Comparison of ENCODE assay signal across 8 cellular contexts in genomic region chr19:12052057-12052570, GRCh38. TPM values are rescaled to one million over a fixed set of nuclear protein-coding genes. Genes with fewer than 3 reads are reported as not detected.
DNase-seq lines count a peak whose midpoint lies in the region; ATAC-seq, FAIRE-seq and TF ChIP-seq lines count a peak whose summit lies in the region.

No MANE protein-coding gene starts in this region.

- H3K36me3 ChIP-seq in cardiac muscle cell, result no peaks in the 10 kb centered on the region
- peaks cover 10% of the 10 kb centered on the region for H3K36me3 ChIP-seq in PC-3 (ENCODE audit: low read depth, low read length)
- H3K36me3 ChIP-seq in endothelial cell of umbilical vein (ENCODE audit: control insufficient read depth in 2 of 2, extremely low read depth in 1 of 2, insufficient read depth in 2 of 2, low read length in 2 of 2), result no peaks in the 10 kb centered on the region
- H3K36me3 ChIP-seq in parathyroid adenoma (ENCODE audit: control insufficient read depth, insufficient read depth, low read length), result no peaks in the 10 kb centered on the region

- POLR2A ChIA-PET in PC-3 (lab: Charles Lee; ENCODE audit: unreplicated experiment) (interaction anchor here (0.5 to 0.7 kb wide), 2 partner anchors 17 to 1800 kb away, joined by 4 read pairs; partner anchors contain the start of gene ZNF433), endothelial cell of umbilical vein (lab: Charles Lee) (no interaction called here)

- TF ChIP-seq POLR2A in endothelial cell of umbilical vein (IDR thresholded peaks at IDR 0.05; ENCODE audit: low read depth, low read length), result no peak

- H3K4me3 ChIP-seq in cardiac muscle cell (peak overlapping the region; percentile 68), PC-3 (ENCODE audit: low read length) (peak overlapping the region; percentile 81), endothelial cell of umbilical vein (replicated peaks in 1 of 3; ENCODE audit: insufficient read depth in 1 of 3, low read depth in 1 of 3, low read length in 3 of 3) (peak overlapping the region; percentile 8 to 54 (median 43)), parathyroid adenoma (ENCODE audit: low read depth, low read length) (peak overlapping the region; percentile 81)

- TF ChIP-seq CTCF in cardiac muscle cell (IDR thresholded peaks at IDR 0.05; ENCODE audit: low read depth, low read length), result no peak
- TF ChIP-seq CTCF in PC-3 (conservative IDR thresholded peaks at IDR 0.05; ENCODE audit: low read depth, low read length), result no peak
- no peak for TF ChIP-seq CTCF in endothelial cell of umbilical vein (IDR thresholded peaks at IDR 0.05; ENCODE audit: extremely low read depth in 1 of 2, insufficient read depth in 1 of 2, low read depth in 1 of 2, low read length in 2 of 2)
- no peak for TF ChIP-seq CTCF in parathyroid adenoma (IDR thresholded peaks at IDR 0.05)

- no peaks in the 10 kb centered on the region for H3K79me2 ChIP-seq in PC-3 (ENCODE audit: low read length)
- no peaks in the 10 kb centered on the region for H3K79me2 ChIP-seq in endothelial cell of umbilical vein (ENCODE audit: control insufficient read depth, insufficient read depth, low read length)
- no peaks in the 10 kb centered on the region for H3K79me2 ChIP-seq in parathyroid adenoma

- no peak for FAIRE-seq in endothelial cell of umbilical vein (lab: Jason Lieb, UNC)

- no peaks in the 10 kb centered on the region for H3K27me3 ChIP-seq in cardiac muscle cell
- no peaks in the 10 kb centered on the region for H3K27me3 ChIP-seq in PC-3 (ENCODE audit: low read length)
- no peaks in the 10 kb centered on the region for H3K27me3 ChIP-seq in endothelial cell of umbilical vein (ENCODE audit: control insufficient read depth in 2 of 2, insufficient read depth in 2 of 2, low read length in 2 of 2)
- no peaks in the 10 kb centered on the region for H3K27me3 ChIP-seq in parathyroid adenoma (ENCODE audit: control insufficient read depth, insufficient read depth, low read length)

- H3K9me3 ChIP-seq in cardiac muscle cell (ENCODE audit: low read depth) (no peaks in the 10 kb centered on the region), PC-3 (ENCODE audit: low read length) (peaks cover 9% of the 10 kb centered on the region; the same call in 1 of the 2 replicates), endothelial cell of umbilical vein (replicated peaks; ENCODE audit: control insufficient read depth, insufficient read depth, low read length) (no peaks in the 10 kb centered on the region), parathyroid adenoma (ENCODE audit: control insufficient read depth, low read length) (no peaks in the 10 kb centered on the region)

- no peaks in the 10 kb centered on the region for H3F3A ChIP-seq in PC-3 (ENCODE audit: low read length, unreplicated experiment)

- DNase-seq in cardiac muscle cell (ENCODE audit: low read depth in 1 of 2, low spot score in 1 of 2) (no peak), left ventricle myocardium superior (no peak), PC-3 (peak; percentile 70), endothelial cell of umbilical vein (ENCODE audit: low read depth, low spot score) (peak; percentile 7), middle frontal gyrus (ENCODE audit: extremely low spot score, low spot score) (no peak), NCI-H187 treated with DMSO at 0.1 percent for 48 hours (lab: John Stamatoyannopoulos, UW) (no peak), DMS153 (lab: John Stamatoyannopoulos, UW) (no peak)

- no peaks in the 10 kb centered on the region for H4K20me1 ChIP-seq in PC-3 (ENCODE audit: low read length)
- H4K20me1 ChIP-seq in endothelial cell of umbilical vein (replicated peaks; ENCODE audit: control insufficient read depth, extremely low read depth, insufficient read depth, low read length), result no peaks in the 10 kb centered on the region

- H3K27ac ChIP-seq in cardiac muscle cell (peak overlapping the region; percentile 80), PC-3 (ENCODE audit: low read length) (no peak overlapping the region), endothelial cell of umbilical vein (ENCODE audit: insufficient read depth, low read depth, low read length) (no peak overlapping the region), parathyroid adenoma (peak overlapping the region; percentile 63)

- BruUV-seq in PC-3 (replicated peaks; lab: Mats Ljungman, UMichigan) (no TSS peak), endothelial cell of umbilical vein (replicated peaks; lab: Mats Ljungman, UMichigan) (no TSS peak)

- H2AFZ ChIP-seq in PC-3 (ENCODE audit: low read length), result peak overlapping the region; percentile 91
- peak overlapping the region; percentile 76 for H2AFZ ChIP-seq in endothelial cell of umbilical vein (ENCODE audit: low read depth, low read length)
- H2AFZ ChIP-seq in parathyroid adenoma, result peak overlapping the region; percentile 89

- no peaks in the 10 kb centered on the region for H3K9me1 ChIP-seq in endothelial cell of umbilical vein (replicated peaks; ENCODE audit: control insufficient read depth, extremely low read depth, insufficient read depth, low read length)

- CTCF ChIA-PET in PC-3 (lab: Charles Lee), result interaction anchor here (2.4 kb wide), 1 partner anchor 254 kb away, joined by 12 read pairs; the partner anchor contains the start of gene ZNF491
- CTCF ChIA-PET in endothelial cell of umbilical vein (lab: Charles Lee), result no interaction called here

- dilution Hi-C loops in endothelial cell of umbilical vein (cut with MboI; ENCODE audit: extremely low pct_ligation_motif_present, low sequenced_read_pairs), result no loop called here

- H3K9ac ChIP-seq in PC-3 (ENCODE audit: low read length), result peak overlapping the region; percentile 10
- H3K9ac ChIP-seq in endothelial cell of umbilical vein (replicated peaks; ENCODE audit: extremely low read depth, insufficient read depth, low read length), result peak overlapping the region; percentile 8
- H3K9ac ChIP-seq in parathyroid adenoma, result no peak overlapping the region

- ATAC-seq in left ventricle myocardium superior (no peak), PC-3 (peak; percentile 31)

- H3K4me2 ChIP-seq in PC-3 (ENCODE audit: low read length) (peak overlapping the region; percentile 80), endothelial cell of umbilical vein (ENCODE audit: insufficient read depth, low read length) (peak overlapping the region; percentile 98), parathyroid adenoma (ENCODE audit: low read length) (peak overlapping the region; percentile 97)

- no peaks in the 10 kb centered on the region for H3K9me2 ChIP-seq in PC-3 (replicated peaks; ENCODE audit: low read length)

- no peaks in the 10 kb centered on the region for H3K4me1 ChIP-seq in cardiac muscle cell (ENCODE audit: low read depth)
- H3K4me1 ChIP-seq in PC-3 (ENCODE audit: insufficient read depth, low read length), result peaks cover 7% of the 10 kb centered on the region; the same call in 1 of the 2 replicates
- H3K4me1 ChIP-seq in endothelial cell of umbilical vein (ENCODE audit: control insufficient read depth, extremely low read depth, insufficient read depth, low read length), result peaks cover 10% of the 10 kb centered on the region
- no peaks in the 10 kb centered on the region for H3K4me1 ChIP-seq in parathyroid adenoma

- intact Hi-C loops in left ventricle myocardium superior (cut with micrococcal nuclease), result no loop called here
- intact Hi-C loops in PC-3 (cut with micrococcal nuclease), result no loop called here
- intact Hi-C loops in endothelial cell of umbilical vein (cut with micrococcal nuclease), result no loop called here

TF ChIP-seq in endothelial cell of umbilical vein, 7 proteins besides CTCF, POLR2A, EP300 and RAD21 (continues in another document):
- TF ChIP-seq POLR2AphosphoS5 (IDR thresholded peaks at IDR 0.05; ENCODE audit: insufficient read depth, low read depth, low read length) (no peak), FOS (IDR thresholded peaks at IDR 0.05; ENCODE audit: borderline replicate concordance, insufficient read depth, low read length) (no peak), JUN (IDR thresholded peaks at IDR 0.05; ENCODE audit: borderline replicate concordance, insufficient read depth, insufficient read length, low read depth) (no peak)

RNA-seq across cellular contexts. Expression of gene ZNF878, which starts 0.6 kb away (rescaled TPM):
- total RNA-seq in cardiac muscle cell (0.39 TPM in 1 of 2 replicates, not detected in the other), left ventricle myocardium superior (0.32 TPM), PC-3 (2014; rRNA removed) (0.23 and 1.9 TPM in 2 replicates), endothelial cell of umbilical vein (0.51 TPM in 1 of 2 replicates, not detected in the other)
- polyA plus RNA-seq in cardiac muscle cell (1.0 TPM in 1 of 2 replicates, not detected in the other), endothelial cell of umbilical vein (not detected in 2 replicates)
- 0.04 and 0.07 TPM in 2 replicates for polyA plus RNA-seq in endothelial cell of umbilical vein (2011; cell fraction: cytosol; rRNA removed)
- 0.15 TPM in 1 of 2 replicates, not detected in the other for polyA plus RNA-seq in endothelial cell of umbilical vein (2011; cell fraction: nucleus; rRNA removed)
- not detected in 2 replicates for polyA plus RNA-seq in endothelial cell of umbilical vein (2012)
- not detected in 2 replicates for polyA minus RNA-seq in endothelial cell of umbilical vein
- polyA minus RNA-seq in endothelial cell of umbilical vein (2011; cell fraction: cytosol; rRNA and poly(A)+ RNA removed), result not detected
- not detected in 2 replicates for polyA minus RNA-seq in endothelial cell of umbilical vein (2011; cell fraction: nucleus; rRNA and poly(A)+ RNA removed)

RNA-seq across cellular contexts. Expression of gene ZNF844, which starts 12.4 kb away (rescaled TPM):
- 9.3 and 14.6 TPM in 2 replicates for total RNA-seq in cardiac muscle cell
- 5.8 and 9.1 TPM in 2 replicates for polyA plus RNA-seq in cardiac muscle cell
- 14.9 TPM for total RNA-seq in left ventricle myocardium superior
- total RNA-seq in PC-3 (2014; rRNA removed), result 4.0 and 4.7 TPM in 2 replicates
- total RNA-seq in endothelial cell of umbilical vein, result 0.90 and 3.8 TPM in 2 replicates
- 0.88 and 0.90 TPM in 2 replicates for polyA plus RNA-seq in endothelial cell of umbilical vein
- polyA plus RNA-seq in endothelial cell of umbilical vein (2011; cell fraction: cytosol; rRNA removed), result 0.79 and 0.96 TPM in 2 replicates
- polyA plus RNA-seq in endothelial cell of umbilical vein (2011; cell fraction: nucleus; rRNA removed), result 1.9 and 2.0 TPM in 2 replicates
- polyA plus RNA-seq in endothelial cell of umbilical vein (2012), result 0.25 and 0.43 TPM in 2 replicates
- 2.7 and 3.8 TPM in 2 replicates for polyA minus RNA-seq in endothelial cell of umbilical vein
- polyA minus RNA-seq in endothelial cell of umbilical vein (2011; cell fraction: cytosol; rRNA and poly(A)+ RNA removed), result not detected
- polyA minus RNA-seq in endothelial cell of umbilical vein (2011; cell fraction: nucleus; rRNA and poly(A)+ RNA removed), result 3.2 and 3.5 TPM in 2 replicates

RNA-seq across cellular contexts. Expression of gene ZNF433, which starts 16.6 kb away (rescaled TPM):
- total RNA-seq in cardiac muscle cell (9.5 and 12.0 TPM in 2 replicates), left ventricle myocardium superior (3.1 TPM), PC-3 (2014; rRNA removed) (5.4 and 7.8 TPM in 2 replicates), endothelial cell of umbilical vein (0.42 and 1.8 TPM in 2 replicates)
- polyA plus RNA-seq in cardiac muscle cell (8.2 and 8.8 TPM in 2 replicates), endothelial cell of umbilical vein (1.3 and 2.1 TPM in 2 replicates)
- 1.8 and 2.2 TPM in 2 replicates for polyA plus RNA-seq in endothelial cell of umbilical vein (2011; cell fraction: cytosol; rRNA removed)
- 2.3 and 2.9 TPM in 2 replicates for polyA plus RNA-seq in endothelial cell of umbilical vein (2011; cell fraction: nucleus; rRNA removed)
- 0.44 and 0.82 TPM in 2 replicates for polyA plus RNA-seq in endothelial cell of umbilical vein (2012)
- polyA minus RNA-seq in endothelial cell of umbilical vein, result 1.5 and 5.2 TPM in 2 replicates
- not detected for polyA minus RNA-seq in endothelial cell of umbilical vein (2011; cell fraction: cytosol; rRNA and poly(A)+ RNA removed)
- polyA minus RNA-seq in endothelial cell of umbilical vein (2011; cell fraction: nucleus; rRNA and poly(A)+ RNA removed), result 2.2 and 2.3 TPM in 2 replicates

Comparison
In these comparisons a context has a peak if more than half of its experiments do, and no peak if none do; other contexts are left out.
1. DNase-seq: peak in PC-3 (single experiment) and endothelial cell of umbilical vein (single experiment); none in cardiac muscle cell (0 of 2), left ventricle myocardium superior (single experiment), middle frontal gyrus (single experiment), NCI-H187 treated with DMSO at 0.1 percent for 48 hours (single experiment) and DMS153 (single experiment).
2. H3K27ac ChIP-seq: peak in cardiac muscle cell (single experiment) and parathyroid adenoma (single experiment); none in PC-3 (single experiment) and endothelial cell of umbilical vein (single experiment).
3. Peak in every context shown above with its lines, with median percentiles within 50 percentile points of each other: H3K4me3 ChIP-seq, H2AFZ ChIP-seq and H3K4me2 ChIP-seq.